7 cellular contexts compared by ENCODE assay signal in the genomic region with DNA sequence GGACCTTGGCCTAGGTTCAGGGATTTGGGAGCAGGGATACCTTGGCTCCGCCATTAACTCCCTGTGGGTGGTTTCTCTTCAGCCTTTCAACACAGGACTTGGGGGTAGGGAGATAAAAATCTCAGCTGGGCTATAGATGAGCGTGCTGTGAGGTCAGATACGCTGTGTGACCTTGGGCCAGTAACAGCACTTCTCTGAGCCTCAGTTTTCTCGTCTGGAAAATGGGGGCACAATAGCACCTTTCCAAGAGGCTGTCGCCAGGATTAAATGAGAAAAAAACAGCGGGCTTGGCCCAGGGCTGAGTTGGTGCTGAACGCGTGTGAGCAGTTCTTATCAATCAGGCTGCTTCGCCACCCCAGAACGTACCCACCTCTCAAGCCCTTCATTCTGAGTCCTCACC. TPM values are rescaled to one million over a fixed set of nuclear protein-coding genes. Genes with fewer than 3 reads are reported as not detected.
"Had no signal": no experiment of that assay in that cellular context is flagged by ENCODE, and none has a peak within 500 bp of the region (broad histone marks: within the 10 kb centered on the region; RNA-seq: fewer than 3 reads in every experiment).

No MANE protein-coding gene starts in this region.

- DNase-seq: GM23248, GOT3, KG1 had no signal

- H3K27ac ChIP-seq: GM23248 had no signal

- H3K27ac Mint-ChIP-seq: IgD-negative memory B cell had no signal

- H2AFZ ChIP-seq: GM23248 had no signal

- H3K9me3 ChIP-seq: HAP-1 had no signal

- H3K9ac ChIP-seq: GM23248 had no signal

- H3K9me3 Mint-ChIP-seq: IgD-negative memory B cell had no signal

- FAIRE-seq: H54, HTR-8/SVneo had no signal

- H3K36me3 ChIP-seq: HAP-1 had no signal

- H3K4me3 ChIP-seq: GM23248, HAP-1 had no signal

- H3K4me1 ChIP-seq: HAP-1 had no signal

- H3K4me3 Mint-ChIP-seq: IgD-negative memory B cell had no signal

RNA-seq across cellular contexts. Expression of a gene that starts 17.6 kb away (rescaled TPM):
- total RNA-seq: GM23248 had no signal
- polyA plus RNA-seq: GM23248, IgD-negative memory B cell had no signal
